In the genomic region with DNA sequence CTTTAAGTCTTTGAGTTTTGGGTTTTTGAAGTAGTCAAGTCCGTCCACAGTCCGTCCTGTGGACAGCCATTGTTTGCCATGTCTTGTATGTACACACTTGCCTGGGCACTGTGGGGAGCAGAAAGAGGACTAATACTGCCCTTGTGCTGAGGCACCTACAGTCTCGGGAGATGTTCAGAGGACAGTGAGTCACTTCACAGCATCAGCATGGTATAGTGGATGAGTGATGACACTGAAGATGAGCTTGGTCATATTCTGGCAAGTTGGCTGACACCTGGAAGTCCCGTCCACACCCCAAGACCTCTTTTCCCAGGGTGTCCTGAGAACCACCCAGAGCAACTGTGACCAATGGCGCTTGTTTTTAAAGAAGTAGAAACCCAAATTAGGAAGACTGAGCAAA, we compare ENCODE assay signal across 17 cellular contexts.
"Had no signal": no experiment of that assay in that cellular context is flagged by ENCODE, and none has a peak within 500 bp of the region (broad histone marks: within the 10 kb centered on the region; RNA-seq: fewer than 3 reads in every experiment).

No MANE protein-coding gene starts in this region.

- H3K36me3 ChIP-seq: prostate gland, right lobe of liver had no signal

- H3K4me3 ChIP-seq: prostate gland, right lobe of liver, smooth muscle cell, testis, upper lobe of left lung had no signal

- H3K27me3 ChIP-seq: foreskin keratinocyte, right lobe of liver, testis, upper lobe of left lung had no signal

- H3K9me3 ChIP-seq: prostate gland, right lobe of liver, testis, upper lobe of left lung had no signal

- H3K27ac ChIP-seq: foreskin keratinocyte, prostate gland, right lobe of liver, testis, upper lobe of left lung had no signal

- H3K4me1 ChIP-seq: prostate gland, right lobe of liver had no signal

- ATAC-seq: activated CD4-positive, CD25-positive, alpha-beta regulatory T cell treated with anti-CD3 and anti-CD28 coated beads, Interleukin-2, amount 50 U/mL, for 24 hours; activated CD8-positive, alpha-beta memory T cell treated with anti-CD3 and anti-CD28 coated beads, Interleukin-2, amount 10 ng/mL, durations not matched to agents 7 days and 5 days; foreskin keratinocyte; right lobe of liver; stimulated activated naive CD8-positive, alpha-beta T cell treated with anti-CD3 and anti-CD28 coated beads, Interleukin-15, amount 100 ng/mL, for 72 hours had no signal

- DNase-seq: activated CD4-positive, alpha-beta memory T cell treated with anti-CD3 and anti-CD28 coated beads for 36 hours; activated CD8-positive, alpha-beta memory T cell treated with anti-CD3 and anti-CD28 coated beads, Interleukin-2, amount 10 ng/mL, durations not matched to agents 7 days and 5 days; activated effector memory CD4-positive, alpha-beta T cell treated with anti-CD3 and anti-CD28 coated beads, Interleukin-2, amount 50 U/mL, for 16 hours; activated T-cell treated with anti-CD3 and anti-CD28 coated beads, Interleukin-2, amount 50 U/mL, for 1 hour; amygdala; cortex of kidney; effector CD4-positive, alpha-beta T cell; foreskin keratinocyte; glutamatergic neuron; occipital lobe; right lobe of liver; stimulated activated naive CD8-positive, alpha-beta T cell treated with anti-CD3 and anti-CD28 coated beads, Interleukin-15, amount 100 ng/mL, for 72 hours; testis; upper lobe of left lung had no signal

- H3K4me2 ChIP-seq: smooth muscle cell had no signal
